ENCODE assay signal across 1 cellular context in the genomic region with DNA sequence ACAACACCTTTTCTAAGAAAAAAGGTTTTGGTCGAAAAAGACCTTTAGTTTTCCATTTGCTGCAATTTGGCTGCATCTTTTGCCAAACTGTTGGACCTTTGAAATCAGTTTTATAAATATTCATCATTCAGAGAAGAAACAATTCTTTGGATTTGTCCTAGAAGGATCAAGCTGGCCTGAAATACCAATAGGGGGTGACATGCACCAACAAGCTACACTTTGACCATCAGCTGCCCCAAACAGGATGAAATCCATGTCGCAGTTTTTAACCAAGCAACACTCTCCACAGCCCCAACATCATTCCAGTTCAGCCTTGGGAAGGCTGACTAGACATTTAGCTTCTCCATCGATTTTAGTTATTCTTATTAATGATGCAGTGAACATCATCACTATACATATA.
TF ChIP-seq lines count a peak whose summit lies in the region.

No MANE protein-coding gene starts in this region.

TF ChIP-seq in HEK293, 187 proteins besides CTCF, POLR2A, EP300 and RAD21 (continued from another document):
- TF ChIP-seq, protein P1, sequence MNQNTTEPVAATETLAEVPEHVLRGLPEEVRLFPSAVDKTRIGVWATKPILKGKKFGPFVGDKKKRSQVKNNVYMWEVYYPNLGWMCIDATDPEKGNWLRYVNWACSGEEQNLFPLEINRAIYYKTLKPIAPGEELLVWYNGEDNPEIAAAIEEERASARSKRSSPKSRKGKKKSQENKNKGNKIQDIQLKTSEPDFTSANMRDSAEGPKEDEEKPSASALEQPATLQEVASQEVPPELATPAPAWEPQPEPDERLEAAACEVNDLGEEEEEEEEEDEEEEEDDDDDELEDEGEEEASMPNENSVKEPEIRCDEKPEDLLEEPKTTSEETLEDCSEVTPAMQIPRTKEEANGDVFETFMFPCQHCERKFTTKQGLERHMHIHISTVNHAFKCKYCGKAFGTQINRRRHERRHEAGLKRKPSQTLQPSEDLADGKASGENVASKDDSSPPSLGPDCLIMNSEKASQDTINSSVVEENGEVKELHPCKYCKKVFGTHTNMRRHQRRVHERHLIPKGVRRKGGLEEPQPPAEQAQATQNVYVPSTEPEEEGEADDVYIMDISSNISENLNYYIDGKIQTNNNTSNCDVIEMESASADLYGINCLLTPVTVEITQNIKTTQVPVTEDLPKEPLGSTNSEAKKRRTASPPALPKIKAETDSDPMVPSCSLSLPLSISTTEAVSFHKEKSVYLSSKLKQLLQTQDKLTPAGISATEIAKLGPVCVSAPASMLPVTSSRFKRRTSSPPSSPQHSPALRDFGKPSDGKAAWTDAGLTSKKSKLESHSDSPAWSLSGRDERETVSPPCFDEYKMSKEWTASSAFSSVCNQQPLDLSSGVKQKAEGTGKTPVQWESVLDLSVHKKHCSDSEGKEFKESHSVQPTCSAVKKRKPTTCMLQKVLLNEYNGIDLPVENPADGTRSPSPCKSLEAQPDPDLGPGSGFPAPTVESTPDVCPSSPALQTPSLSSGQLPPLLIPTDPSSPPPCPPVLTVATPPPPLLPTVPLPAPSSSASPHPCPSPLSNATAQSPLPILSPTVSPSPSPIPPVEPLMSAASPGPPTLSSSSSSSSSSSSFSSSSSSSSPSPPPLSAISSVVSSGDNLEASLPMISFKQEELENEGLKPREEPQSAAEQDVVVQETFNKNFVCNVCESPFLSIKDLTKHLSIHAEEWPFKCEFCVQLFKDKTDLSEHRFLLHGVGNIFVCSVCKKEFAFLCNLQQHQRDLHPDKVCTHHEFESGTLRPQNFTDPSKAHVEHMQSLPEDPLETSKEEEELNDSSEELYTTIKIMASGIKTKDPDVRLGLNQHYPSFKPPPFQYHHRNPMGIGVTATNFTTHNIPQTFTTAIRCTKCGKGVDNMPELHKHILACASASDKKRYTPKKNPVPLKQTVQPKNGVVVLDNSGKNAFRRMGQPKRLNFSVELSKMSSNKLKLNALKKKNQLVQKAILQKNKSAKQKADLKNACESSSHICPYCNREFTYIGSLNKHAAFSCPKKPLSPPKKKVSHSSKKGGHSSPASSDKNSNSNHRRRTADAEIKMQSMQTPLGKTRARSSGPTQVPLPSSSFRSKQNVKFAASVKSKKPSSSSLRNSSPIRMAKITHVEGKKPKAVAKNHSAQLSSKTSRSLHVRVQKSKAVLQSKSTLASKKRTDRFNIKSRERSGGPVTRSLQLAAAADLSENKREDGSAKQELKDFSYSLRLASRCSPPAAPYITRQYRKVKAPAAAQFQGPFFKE (tag by site-specific recombination; IDR thresholded peaks at IDR 0.05; ENCODE audit: borderline replicate concordance) = no peak
- TF ChIP-seq, protein P2, sequence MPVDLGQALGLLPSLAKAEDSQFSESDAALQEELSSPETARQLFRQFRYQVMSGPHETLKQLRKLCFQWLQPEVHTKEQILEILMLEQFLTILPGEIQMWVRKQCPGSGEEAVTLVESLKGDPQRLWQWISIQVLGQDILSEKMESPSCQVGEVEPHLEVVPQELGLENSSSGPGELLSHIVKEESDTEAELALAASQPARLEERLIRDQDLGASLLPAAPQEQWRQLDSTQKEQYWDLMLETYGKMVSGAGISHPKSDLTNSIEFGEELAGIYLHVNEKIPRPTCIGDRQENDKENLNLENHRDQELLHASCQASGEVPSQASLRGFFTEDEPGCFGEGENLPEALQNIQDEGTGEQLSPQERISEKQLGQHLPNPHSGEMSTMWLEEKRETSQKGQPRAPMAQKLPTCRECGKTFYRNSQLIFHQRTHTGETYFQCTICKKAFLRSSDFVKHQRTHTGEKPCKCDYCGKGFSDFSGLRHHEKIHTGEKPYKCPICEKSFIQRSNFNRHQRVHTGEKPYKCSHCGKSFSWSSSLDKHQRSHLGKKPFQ (tag by site-specific recombination; IDR thresholded peaks at IDR 0.05) = no peak
- TF ChIP-seq MYNN (tag by site-specific recombination; IDR thresholded peaks at IDR 0.05; ENCODE audit: borderline replicate concordance) = no peak
- TF ChIP-seq TRIM28 (IDR thresholded peaks at IDR 0.05; ENCODE audit: borderline replicate concordance, low read length) = no peak
- no peak for TF ChIP-seq ZNF132 (tag by site-specific recombination; IDR thresholded peaks at IDR 0.05; ENCODE audit: borderline replicate concordance)
- TF ChIP-seq, protein P3, sequence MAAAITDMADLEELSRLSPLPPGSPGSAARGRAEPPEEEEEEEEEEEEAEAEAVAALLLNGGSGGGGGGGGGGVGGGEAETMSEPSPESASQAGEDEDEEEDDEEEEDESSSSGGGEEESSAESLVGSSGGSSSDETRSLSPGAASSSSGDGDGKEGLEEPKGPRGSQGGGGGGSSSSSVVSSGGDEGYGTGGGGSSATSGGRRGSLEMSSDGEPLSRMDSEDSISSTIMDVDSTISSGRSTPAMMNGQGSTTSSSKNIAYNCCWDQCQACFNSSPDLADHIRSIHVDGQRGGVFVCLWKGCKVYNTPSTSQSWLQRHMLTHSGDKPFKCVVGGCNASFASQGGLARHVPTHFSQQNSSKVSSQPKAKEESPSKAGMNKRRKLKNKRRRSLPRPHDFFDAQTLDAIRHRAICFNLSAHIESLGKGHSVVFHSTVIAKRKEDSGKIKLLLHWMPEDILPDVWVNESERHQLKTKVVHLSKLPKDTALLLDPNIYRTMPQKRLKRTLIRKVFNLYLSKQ (tag by site-specific recombination; IDR thresholded peaks at IDR 0.05; ENCODE audit: borderline replicate concordance) = no peak
- TF ChIP-seq ZNF274 (IDR thresholded peaks at IDR 0.05; ENCODE audit: low read length) = no peak
- TF ChIP-seq ZNF274 (tag by site-specific recombination; IDR thresholded peaks at IDR 0.05; ENCODE audit: borderline replicate concordance) = no peak
- TF ChIP-seq ZNF624 (tag by site-specific recombination; IDR thresholded peaks at IDR 0.05) = no peak
- TF ChIP-seq, protein P4, sequence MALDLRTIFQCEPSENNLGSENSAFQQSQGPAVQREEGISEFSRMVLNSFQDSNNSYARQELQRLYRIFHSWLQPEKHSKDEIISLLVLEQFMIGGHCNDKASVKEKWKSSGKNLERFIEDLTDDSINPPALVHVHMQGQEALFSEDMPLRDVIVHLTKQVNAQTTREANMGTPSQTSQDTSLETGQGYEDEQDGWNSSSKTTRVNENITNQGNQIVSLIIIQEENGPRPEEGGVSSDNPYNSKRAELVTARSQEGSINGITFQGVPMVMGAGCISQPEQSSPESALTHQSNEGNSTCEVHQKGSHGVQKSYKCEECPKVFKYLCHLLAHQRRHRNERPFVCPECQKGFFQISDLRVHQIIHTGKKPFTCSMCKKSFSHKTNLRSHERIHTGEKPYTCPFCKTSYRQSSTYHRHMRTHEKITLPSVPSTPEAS (tag by site-specific recombination; IDR thresholded peaks at IDR 0.05) = no peak
- no peak for TF ChIP-seq ZNF133 (tag by site-specific recombination; IDR thresholded peaks at IDR 0.05)
- TF ChIP-seq SP2 (tag by site-specific recombination; IDR thresholded peaks at IDR 0.05) = no peak
- TF ChIP-seq ZNF560 (tag by site-specific recombination; IDR thresholded peaks at IDR 0.05; ENCODE audit: borderline replicate concordance) = no peak
- no peak for TF ChIP-seq ZNF548 (tag by site-specific recombination; IDR thresholded peaks at IDR 0.05)
- no peak for TF ChIP-seq ZNF211 (tag by site-specific recombination; IDR thresholded peaks at IDR 0.05; ENCODE audit: low read depth)
